Comparison of ENCODE assay signal across 16 cellular contexts in genomic region chr2:109246176-109246575, GRCh38.
A peak's percentile ranks its signal among the peaks of the same experiment; 100 is the strongest.
DNase-seq lines count a peak whose midpoint lies in the region; ATAC-seq and TF ChIP-seq lines count a peak whose summit lies in the region.
"Had no signal": no experiment of that assay in that cellular context is flagged by ENCODE, and none has a peak within 500 bp of the region (broad histone marks: within the 10 kb centered on the region; RNA-seq: fewer than 3 reads in every experiment).

No MANE protein-coding gene starts in this region.

- H3K14ac ChIP-seq in IMR-90 (replicated peaks; ENCODE audit: low read depth, low read length) (peak overlapping the region; percentile 26; the same call in 1 of the 2 replicates), trophoblast cell (ENCODE audit: low read length) (no peak overlapping the region)

- H4K12ac ChIP-seq in trophoblast cell (ENCODE audit: low read depth, low read length) = no peak overlapping the region

- intact Hi-C loops in IMR-90 (cut with micrococcal nuclease) (no loop called here), PC-3 (cut with micrococcal nuclease) (loop anchor here (10.0 kb wide), 1 partner anchor 111 kb away; no protein-coding TSS in a partner anchor)

- H3K79me1 ChIP-seq in IMR-90 (ENCODE audit: low read depth in 1 of 2, low read length in 2 of 2) = peaks cover 51 to 74% of the 10 kb centered on the region in 2 experiments
- no peaks in the 10 kb centered on the region for H3K79me1 ChIP-seq in trophoblast cell (ENCODE audit: low read length)

- peaks cover 0 to 5% (median 0%) of the 10 kb centered on the region in 11 experiments; a peak in 1 of 22 replicates for H3K9me3 ChIP-seq in BLaER1 treated with 17β-estradiol and CSF1 and Interleukin-3, amounts not matched to agents 10 nM and 100 nM (replicated peaks in 1 of 11)
- no peaks in the 10 kb centered on the region for H3K9me3 ChIP-seq in IMR-90 (ENCODE audit: control insufficient read depth, insufficient read depth, low read length)
- no peaks in the 10 kb centered on the region for H3K9me3 ChIP-seq in WERI-Rb-1 (ENCODE audit: severe bottlenecking)
- H3K9me3 ChIP-seq in trophoblast cell (ENCODE audit: insufficient read depth, low read depth, low read length) = peaks cover 4% of the 10 kb centered on the region
- H3K9me3 ChIP-seq in PC-3 (ENCODE audit: low read length) = no peaks in the 10 kb centered on the region
- H3K9me3 ChIP-seq: Caco-2, HAP-1 had no signal

- no peak overlapping the region for H3K23ac ChIP-seq in IMR-90 (ENCODE audit: low read depth, low read length)
- H3K23ac ChIP-seq in trophoblast cell (ENCODE audit: low read length) = peak overlapping the region; percentile 98

- TF ChIP-seq RAD21 in IMR-90 (IDR thresholded peaks at IDR 0.05; ENCODE audit: low read length) = no peak

- no peak for TF ChIP-seq POLR2A in IMR-90 (IDR thresholded peaks at IDR 0.05; ENCODE audit: low read depth, low read length)

- H2AFZ ChIP-seq in IMR-90 (replicated peaks; ENCODE audit: low read length, poor library complexity) = no peak overlapping the region
- no peak overlapping the region for H2AFZ ChIP-seq in trophoblast cell (ENCODE audit: insufficient read depth, low read length, poor library complexity)
- no peak overlapping the region for H2AFZ ChIP-seq in PC-3 (ENCODE audit: low read length)

- H3K79me2 ChIP-seq in trophoblast cell (ENCODE audit: control insufficient read depth, insufficient read depth, low read length, poor library complexity) = no peaks in the 10 kb centered on the region
- peaks cover 50% of the 10 kb centered on the region for H3K79me2 ChIP-seq in PC-3 (ENCODE audit: low read length)

- no peaks in the 10 kb centered on the region for H3K36me3 ChIP-seq in BLaER1 treated with 17β-estradiol and CSF1 and Interleukin-3, amounts not matched to agents 10 nM and 100 nM
- H3K36me3 ChIP-seq in IMR-90 (ENCODE audit: control insufficient read depth, insufficient read depth, low read length) (no peaks in the 10 kb centered on the region), WERI-Rb-1 (no peaks in the 10 kb centered on the region), trophoblast cell (ENCODE audit: control insufficient read depth in 1 of 2, insufficient read depth in 2 of 2, low read length in 2 of 2) (no peaks in the 10 kb centered on the region), PC-3 (ENCODE audit: low read depth, low read length) (no peaks in the 10 kb centered on the region)
- H3K36me3 ChIP-seq: HAP-1 had no signal

- no peaks in the 10 kb centered on the region for H3K9me2 ChIP-seq in PC-3 (replicated peaks; ENCODE audit: low read length)

- peak overlapping the region; percentile 86 for H2AK5ac ChIP-seq in IMR-90 (ENCODE audit: low read depth, low read length)
- H2AK5ac ChIP-seq in trophoblast cell (ENCODE audit: low read length) = no peak overlapping the region

- H3K4ac ChIP-seq in IMR-90 (ENCODE audit: low read depth, low read length) (peak overlapping the region; percentile 39), trophoblast cell (ENCODE audit: low read depth, low read length) (no peak overlapping the region)

- H3K18ac ChIP-seq in IMR-90 (ENCODE audit: low read depth, low read length) (no peak overlapping the region), trophoblast cell (ENCODE audit: low read length) (no peak overlapping the region)

- POLR2A ChIA-PET in IMR-90 (lab: Charles Lee; ENCODE audit: unreplicated experiment) (no interaction called here), PC-3 (lab: Charles Lee; ENCODE audit: unreplicated experiment) (no interaction called here)

- no peak overlapping the region for H3K56ac ChIP-seq in IMR-90 (ENCODE audit: extremely low read depth, insufficient read depth, low read length)

- no peak overlapping the region for H2BK15ac ChIP-seq in IMR-90 (ENCODE audit: low read depth, low read length)

- H3K4me1 ChIP-seq in BLaER1 treated with 17β-estradiol and CSF1 and Interleukin-3, amounts not matched to agents 10 nM and 100 nM = peaks cover 60 to 86% (median 80%) of the 10 kb centered on the region in 10 experiments
- H3K4me1 ChIP-seq in IMR-90 (ENCODE audit: control insufficient read depth, insufficient read depth, low read length) (peaks cover 30% of the 10 kb centered on the region), trophoblast cell (ENCODE audit: control insufficient read depth in 1 of 2, insufficient read depth in 2 of 2, low read length in 2 of 2) (no peaks in the 10 kb centered on the region), PC-3 (ENCODE audit: insufficient read depth, low read length) (peaks cover 30% of the 10 kb centered on the region)
- H3K4me1 ChIP-seq: Caco-2, HAP-1 had no signal

- no peak overlapping the region for H2BK12ac ChIP-seq in trophoblast cell (ENCODE audit: low read length)

- TF ChIP-seq CTCF in IMR-90 (conservative IDR thresholded peaks at IDR 0.05; ENCODE audit: low read depth, low read length) (no peak), WERI-Rb-1 (IDR thresholded peaks at IDR 0.05; ENCODE audit: low read depth, low read length) (no peak), PC-3 (conservative IDR thresholded peaks at IDR 0.05; ENCODE audit: low read depth, low read length) (no peak)

- H2AK9ac ChIP-seq in IMR-90 (replicated peaks; ENCODE audit: low read depth, low read length, poor library complexity) = peak overlapping the region; percentile 39

- H2BK5ac ChIP-seq in IMR-90 (ENCODE audit: low read depth, low read length, poor library complexity, severe bottlenecking) (no peak overlapping the region), trophoblast cell (ENCODE audit: low read depth, low read length, poor library complexity) (no peak overlapping the region)

- peak overlapping the region in 8 of 11 experiments; percentile 1 to 93 (median 74); a peak in 13 of 22 replicates for H3K4me2 ChIP-seq in BLaER1 treated with 17β-estradiol and CSF1 and Interleukin-3, amounts not matched to agents 10 nM and 100 nM
- H3K4me2 ChIP-seq in IMR-90 (ENCODE audit: low read depth, low read length) (no peak overlapping the region), trophoblast cell (ENCODE audit: low read length) (no peak overlapping the region), PC-3 (ENCODE audit: low read length) (no peak overlapping the region)

- H3K27me3 ChIP-seq in BLaER1 treated with 17β-estradiol and CSF1 and Interleukin-3, amounts not matched to agents 10 nM and 100 nM = no peaks in the 10 kb centered on the region
- H3K27me3 ChIP-seq in IMR-90 (ENCODE audit: control insufficient read depth, insufficient read depth, low read length) (no peaks in the 10 kb centered on the region), WERI-Rb-1 (ENCODE audit: insufficient read depth, low read depth, severe bottlenecking) (no peaks in the 10 kb centered on the region), trophoblast cell (ENCODE audit: insufficient read depth, low read length) (no peaks in the 10 kb centered on the region), PC-3 (ENCODE audit: low read length) (no peaks in the 10 kb centered on the region)

- dilution Hi-C loops in IMR-90 (cut with HindIII; ENCODE audit: low sequenced_read_pairs, unreplicated experiment) = no loop called here

- peaks cover 0 to 24% (median 0%) of the 10 kb centered on the region in 11 experiments; a peak in 3 of 22 replicates for H4K20me1 ChIP-seq in BLaER1 treated with 17β-estradiol and CSF1 and Interleukin-3, amounts not matched to agents 10 nM and 100 nM
- H4K20me1 ChIP-seq in IMR-90 (ENCODE audit: insufficient read depth, low read length) = peaks cover 23% of the 10 kb centered on the region
- no peaks in the 10 kb centered on the region for H4K20me1 ChIP-seq in PC-3 (ENCODE audit: low read length)

- H4K5ac ChIP-seq in IMR-90 (ENCODE audit: low read depth, low read length) = no peak overlapping the region

- H3K9ac ChIP-seq in BLaER1 treated with 17β-estradiol and CSF1 and Interleukin-3, amounts not matched to agents 10 nM and 100 nM = no peak overlapping the region
- H3K9ac ChIP-seq in IMR-90 (ENCODE audit: low read depth, low read length) (no peak overlapping the region), trophoblast cell (ENCODE audit: low read length) (no peak overlapping the region), PC-3 (ENCODE audit: low read length) (no peak overlapping the region)

- no peak for DNase-seq in IMR-90
- peak; percentile 49 for DNase-seq in WERI-Rb-1
- no peak for DNase-seq in trophoblast cell
- DNase-seq in KG1 (lab: John Stamatoyannopoulos, UW) = no peak
- DNase-seq in PC-3 = no peak
- DNase-seq: Caco-2; CD4-positive, CD25-positive, alpha-beta regulatory T cell; CD8-positive, alpha-beta T cell; DMS153; DND-41; GOT3; HFFc6 had no signal

- peaks cover 38% of the 10 kb centered on the region for H3K9me1 ChIP-seq in IMR-90 (ENCODE audit: insufficient read depth, low read length)

- no peak for ATAC-seq in IMR-90 (ENCODE audit: low read depth)
- ATAC-seq in PC-3 = no peak
- ATAC-seq in HG02642 (IDR thresholded peaks at IDR 0.05; ENCODE audit: poor library complexity, unreplicated experiment) = no peak
- ATAC-seq: CD8-positive, alpha-beta T cell had no signal

- no peaks in the 10 kb centered on the region for H3F3A ChIP-seq in PC-3 (ENCODE audit: low read length, unreplicated experiment)

- CTCF ChIA-PET in IMR-90 (lab: Yijun Ruan, JAX) (interaction anchor here (0.6 kb wide), 1 partner anchor 285 kb away, joined by 4 read pairs; no protein-coding TSS in a partner anchor), PC-3 (lab: Charles Lee) (no interaction called here)

- H2BK120ac ChIP-seq in IMR-90 (ENCODE audit: low read depth, low read length) (no peak overlapping the region), trophoblast cell (ENCODE audit: insufficient read depth, low read length, poor library complexity) (no peak overlapping the region)

- H4K91ac ChIP-seq in IMR-90 (ENCODE audit: insufficient read depth, low read depth, low read length) = no peak overlapping the region
- H4K91ac ChIP-seq in trophoblast cell (ENCODE audit: low read depth, low read length) = no peak overlapping the region

- H2BK20ac ChIP-seq in IMR-90 (ENCODE audit: low read depth, low read length) = no peak overlapping the region

- no peak overlapping the region for H3K4me3 ChIP-seq in BLaER1 treated with 17β-estradiol and CSF1 and Interleukin-3, amounts not matched to agents 10 nM and 100 nM
- H3K4me3 ChIP-seq in IMR-90 (ENCODE audit: insufficient read depth, low read depth, low read length) (no peak overlapping the region), WERI-Rb-1 (ENCODE audit: low read depth, low read length) (no peak overlapping the region), trophoblast cell (ENCODE audit: low read depth, low read length) (no peak overlapping the region), PC-3 (ENCODE audit: low read length) (no peak overlapping the region)
- H3K4me3 ChIP-seq: HAP-1 had no signal

- H4K8ac ChIP-seq in IMR-90 (ENCODE audit: low read depth in 2 of 2, low read length in 2 of 2) (no peak overlapping the region), trophoblast cell (ENCODE audit: low read depth, low read length) (no peak overlapping the region)

- in situ Hi-C loops in IMR-90 (cut with MboI; ENCODE audit: low sequenced_read_pairs) = no loop called here

- H3K27ac ChIP-seq in BLaER1 treated with 17β-estradiol and CSF1 and Interleukin-3, amounts not matched to agents 10 nM and 100 nM = peak overlapping the region in 7 of 11 experiments; percentile 13 to 55 (median 33); a peak in 11 of 22 replicates
- H3K27ac ChIP-seq in IMR-90 (ENCODE audit: insufficient read depth, low read length) (no peak overlapping the region), WERI-Rb-1 (peak overlapping the region; percentile 5; the same call in 1 of the 2 replicates), trophoblast cell (ENCODE audit: low read depth, low read length) (no peak overlapping the region), PC-3 (ENCODE audit: low read length) (no peak overlapping the region)
- H3K27ac ChIP-seq: C4-2B had no signal

- BruUV-seq in IMR-90 (replicated peaks; lab: Mats Ljungman, UMichigan) = no TSS peak
- no TSS peak for BruUV-seq in PC-3 (replicated peaks; lab: Mats Ljungman, UMichigan)

- WGBS in IMR-90 (ENCODE audit: extremely low coverage in 2 of 2, insufficient read length in 1 of 2), 2 experiments = 96% methylated on average over 6 of the region's 10 CpGs; no CpG with 5 or more reads in 1 of the 2 experiments
- no CpG with 5 or more reads among the region's 10 CpGs for WGBS in trophoblast cell (ENCODE audit: extremely low coverage, insufficient coverage, insufficient read length)

Comparison
In these comparisons a context has a peak if more than half of its experiments do, and no peak if none do; other contexts are left out.
1. H3K27ac ChIP-seq: peak in BLaER1 treated with 17β-estradiol and CSF1 and Interleukin-3, amounts not matched to agents 10 nM and 100 nM (7 of 11) and WERI-Rb-1 (single experiment); none in IMR-90 (single experiment), trophoblast cell (single experiment) and PC-3 (single experiment).
2. H3K4me2 ChIP-seq: peak in BLaER1 treated with 17β-estradiol and CSF1 and Interleukin-3, amounts not matched to agents 10 nM and 100 nM (8 of 11); none in IMR-90 (single experiment), trophoblast cell (single experiment) and PC-3 (single experiment).